8 cellular contexts compared by ENCODE assay signal in genomic region chr2:156340818-156341481, GRCh38. TPM values are rescaled to one million over a fixed set of nuclear protein-coding genes. Genes with fewer than 3 reads are reported as not detected.
DNase-seq lines count a peak whose midpoint lies in the region; ATAC-seq and TF ChIP-seq lines count a peak whose summit lies in the region.

No MANE protein-coding gene starts in this region.

- H3K36me3 ChIP-seq in GM06990 (ENCODE audit: control insufficient read depth, insufficient read depth, low read length) (no peaks in the 10 kb centered on the region), H7 (replicated peaks; ENCODE audit: control insufficient read depth, insufficient read depth, low read length) (no peaks in the 10 kb centered on the region), adipocyte (ENCODE audit: control insufficient read depth, insufficient read depth, low read length, severe bottlenecking) (no peaks in the 10 kb centered on the region)

- H3K4me1 Mint-ChIP-seq in immature natural killer cell = peaks cover 20 to 42% of the 10 kb centered on the region in 2 donors

- peaks cover 11% of the 10 kb centered on the region for H3K4me1 ChIP-seq in adipocyte (ENCODE audit: control insufficient read depth, insufficient read depth, low read length)

- ATAC-seq in GM19035 (IDR thresholded peaks at IDR 0.05; ENCODE audit: unreplicated experiment) = no peak
- no peak for ATAC-seq in HG03460 (IDR thresholded peaks at IDR 0.05; ENCODE audit: unreplicated experiment)

- TF ChIP-seq CTCF in GM06990 (IDR thresholded peaks at IDR 0.05; ENCODE audit: insufficient read depth, low read length, poor library complexity, severe bottlenecking) = no peak

- no peaks in the 10 kb centered on the region for H3K36me3 Mint-ChIP-seq in immature natural killer cell

- H3K27me3 ChIP-seq in GM06990 (replicated peaks; ENCODE audit: control insufficient read depth, insufficient read depth, low read length) (no peaks in the 10 kb centered on the region), H7 (ENCODE audit: control insufficient read depth, insufficient read depth, low read length) (peaks cover 11% of the 10 kb centered on the region; the same call in 1 of the 2 replicates), adipocyte (replicated peaks; ENCODE audit: control insufficient read depth, insufficient read depth, low read length) (no peaks in the 10 kb centered on the region)

- H3K27ac Mint-ChIP-seq in immature natural killer cell = peak overlapping the region; percentile 92 to 99 (median 98)

- H3K4me3 ChIP-seq in GM06990 (replicated peaks; ENCODE audit: low read depth, low read length) = peak overlapping the region; percentile 90
- H3K4me3 ChIP-seq in H7 (ENCODE audit: insufficient read depth, low read depth, low read length) = peak overlapping the region; percentile 74
- peak overlapping the region; percentile 83 for H3K4me3 ChIP-seq in adipocyte (ENCODE audit: low read length)

- DNase-seq in GM06990 (ENCODE audit: extremely low read depth, insufficient read length) (peak; percentile 30), H7 (peak; percentile 32), NCI-H526 treated with DMSO at 0.1 percent for 48 hours (lab: John Stamatoyannopoulos, UW) (peak; percentile 66), adipocyte (ENCODE audit: low read depth) (peak; percentile 26), immature natural killer cell (peak in 1 of 3 donors; percentile 15)
- DNase-seq in stimulated activated CD4-positive, alpha-beta T cell treated with anti-CD3 and anti-CD28 coated beads, Interleukin-4, amount 100 ng/mL, for 24 hours = peak; percentile 48

- H3K9me3 ChIP-seq in adipocyte (ENCODE audit: control insufficient read depth, low read length) = no peaks in the 10 kb centered on the region

- H3K27me3 Mint-ChIP-seq in immature natural killer cell (ENCODE audit: low read depth in 3 of 3) = peaks cover 15 to 23% (median 16%) of the 10 kb centered on the region in 3 donors

- H3K9me3 Mint-ChIP-seq in immature natural killer cell = no peaks in the 10 kb centered on the region

- H3K9ac ChIP-seq in adipocyte (ENCODE audit: low read length) = peak overlapping the region; percentile 95

- H3K4me3 Mint-ChIP-seq in immature natural killer cell = peak overlapping the region; percentile 87 to 98 (median 92)

RNA-seq across cellular contexts. Expression of gene NR4A2, which starts 8.4 kb away (rescaled TPM):
- 0.37 and 0.45 TPM in 2 replicates for total RNA-seq in H7 (2014; rRNA removed; shearing (Covaris generic))
- 10 to 100 TPM; 21.0 to 46.7 (median 21.7) TPM for polyA plus RNA-seq in immature natural killer cell
